ENCODE assay signal across 8 cellular contexts in genomic region chr14:58151701-58152568, GRCh38. TPM values are rescaled to one million over a fixed set of nuclear protein-coding genes. Genes with fewer than 3 reads are reported as not detected.
A peak's percentile ranks its signal among the peaks of the same experiment; 100 is the strongest.
DNase-seq lines count a peak whose midpoint lies in the region; ATAC-seq and TF ChIP-seq lines count a peak whose summit lies in the region.

A gene with protein sequence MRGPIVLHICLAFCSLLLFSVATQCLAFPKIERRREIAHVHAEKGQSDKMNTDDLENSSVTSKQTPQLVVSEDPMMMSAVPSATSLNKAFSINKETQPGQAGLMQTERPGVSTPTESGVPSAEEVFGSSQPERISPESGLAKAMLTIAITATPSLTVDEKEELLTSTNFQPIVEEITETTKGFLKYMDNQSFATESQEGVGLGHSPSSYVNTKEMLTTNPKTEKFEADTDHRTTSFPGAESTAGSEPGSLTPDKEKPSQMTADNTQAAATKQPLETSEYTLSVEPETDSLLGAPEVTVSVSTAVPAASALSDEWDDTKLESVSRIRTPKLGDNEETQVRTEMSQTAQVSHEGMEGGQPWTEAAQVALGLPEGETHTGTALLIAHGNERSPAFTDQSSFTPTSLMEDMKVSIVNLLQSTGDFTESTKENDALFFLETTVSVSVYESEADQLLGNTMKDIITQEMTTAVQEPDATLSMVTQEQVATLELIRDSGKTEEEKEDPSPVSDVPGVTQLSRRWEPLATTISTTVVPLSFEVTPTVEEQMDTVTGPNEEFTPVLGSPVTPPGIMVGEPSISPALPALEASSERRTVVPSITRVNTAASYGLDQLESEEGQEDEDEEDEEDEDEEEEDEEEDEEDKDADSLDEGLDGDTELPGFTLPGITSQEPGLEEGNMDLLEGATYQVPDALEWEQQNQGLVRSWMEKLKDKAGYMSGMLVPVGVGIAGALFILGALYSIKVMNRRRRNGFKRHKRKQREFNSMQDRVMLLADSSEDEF (minus strand): TSS chr14:58152213. CDS start chr14:58139358, 12,855 bp downstream.

- no peaks in the 10 kb centered on the region for H3K36me3 Mint-ChIP-seq in nephron progenitor cell (ENCODE audit: low read depth)

- TF ChIP-seq CTCF in fibroblast of villous mesenchyme (IDR thresholded peaks at IDR 0.05; ENCODE audit: insufficient read depth, low read depth, low read length) (peak; percentile 15), nephron progenitor cell (IDR thresholded peaks at IDR 0.05) (no peak)

- peak within 1 kb of the TSS; percentile 92 for H3K4me3 Mint-ChIP-seq in nephron progenitor cell
- H3K4me3 Mint-ChIP-seq in stimulated activated naive CD8-positive, alpha-beta T cell treated with anti-CD3 and anti-CD28 coated beads, Interleukin-15, amount 100 ng/mL, for 72 hours, result peak within 1 kb of the TSS; percentile 80

- DNase-seq in DMS53 (lab: John Stamatoyannopoulos, UW) (peak; percentile 91), Kasumi-1 (lab: John Stamatoyannopoulos, UW) (peak; percentile 66 to 71), RKO (ENCODE audit: low spot score) (peak; percentile 79), fibroblast of villous mesenchyme (ENCODE audit: low read depth) (peak; percentile 78), nephron progenitor cell (peak; percentile 90)
- peak; percentile 83 for DNase-seq in activated effector memory CD4-positive, alpha-beta T cell treated with anti-CD3 and anti-CD28 coated beads, Interleukin-2, amount 50 U/mL, for 16 hours
- DNase-seq in stimulated activated naive CD8-positive, alpha-beta T cell treated with anti-CD3 and anti-CD28 coated beads, Interleukin-15, amount 100 ng/mL, for 72 hours, result peak; percentile 56 to 65

- peak within 1 kb of the TSS; percentile 64 for H3K4me3 ChIP-seq in fibroblast of villous mesenchyme (ENCODE audit: low read depth, low read length)

- peaks cover 66% of the 10 kb centered on the region for H3K27me3 Mint-ChIP-seq in nephron progenitor cell (ENCODE audit: low read depth, poor library complexity)
- peaks cover 70% of the 10 kb centered on the region for H3K27me3 Mint-ChIP-seq in stimulated activated naive CD8-positive, alpha-beta T cell treated with anti-CD3 and anti-CD28 coated beads, Interleukin-15, amount 100 ng/mL, for 72 hours

- H3K4me1 Mint-ChIP-seq in nephron progenitor cell, result peaks cover 22% of the 10 kb centered on the region
- peaks cover 19% of the 10 kb centered on the region for H3K4me1 Mint-ChIP-seq in stimulated activated naive CD8-positive, alpha-beta T cell treated with anti-CD3 and anti-CD28 coated beads, Interleukin-15, amount 100 ng/mL, for 72 hours

- peak; percentile 87 for ATAC-seq in GM21825 (IDR thresholded peaks at IDR 0.05; ENCODE audit: unreplicated experiment)
- ATAC-seq in stimulated activated naive CD8-positive, alpha-beta T cell treated with anti-CD3 and anti-CD28 coated beads, Interleukin-15, amount 100 ng/mL, for 72 hours, result peak; percentile 95

- H3K27ac Mint-ChIP-seq in nephron progenitor cell, result no peak within 1 kb of the TSS
- H3K27ac Mint-ChIP-seq in stimulated activated naive CD8-positive, alpha-beta T cell treated with anti-CD3 and anti-CD28 coated beads, Interleukin-15, amount 100 ng/mL, for 72 hours, result no peak within 1 kb of the TSS

- H3K9me3 Mint-ChIP-seq in nephron progenitor cell, result no peaks in the 10 kb centered on the region
- H3K9me3 Mint-ChIP-seq in stimulated activated naive CD8-positive, alpha-beta T cell treated with anti-CD3 and anti-CD28 coated beads, Interleukin-15, amount 100 ng/mL, for 72 hours, result no peaks in the 10 kb centered on the region

RNA-seq across cellular contexts. Expression of the gene that starts here (rescaled TPM):
- 1.6 and 3.0 TPM in 2 replicates for total RNA-seq in fibroblast of villous mesenchyme

Comparison
In these comparisons a context has a peak if more than half of its experiments do, and no peak if none do; other contexts are left out.
1. Peak in every context shown above with its lines: DNase-seq, ATAC-seq and H3K4me3 ChIP-seq.